In genomic region chr4:48490012-48490679, GRCh38 we compare ENCODE assay signal across 9 cellular contexts.
DNase-seq lines count a peak whose midpoint lies in the region; ATAC-seq, FAIRE-seq and TF ChIP-seq lines count a peak whose summit lies in the region.
"Had no signal": no experiment of that assay in that cellular context is flagged by ENCODE, and none has a peak within 500 bp of the region (broad histone marks: within the 10 kb centered on the region; RNA-seq: fewer than 3 reads in every experiment).

ZAR1 (plus strand) TSS chr4:48490252; CDS start chr4:48490292, 40 bp downstream.

- no peak for DNase-seq in T-helper 2 cell treated with Interferon-gamma antibody and Interleukin-4, amounts not matched to agents 5 μg/mL and 100 μg/mL, for 36 hours (ENCODE audit: low spot score)
- DNase-seq in T-helper 2 cell, result no peak
- DNase-seq in iPS-NIHi7 (ENCODE audit: extremely low spot score), result peak; percentile 50
- DNase-seq in H54 (ENCODE audit: insufficient read length, low spot score), result no peak
- DNase-seq: AML-193 had no signal

- no peaks in the 10 kb centered on the region for H3K9me3 Mint-ChIP-seq in T-helper 2 cell treated with Interferon-gamma antibody and Interleukin-4, amounts not matched to agents 5 μg/mL and 100 μg/mL, for 36 hours
- no peaks in the 10 kb centered on the region for H3K9me3 Mint-ChIP-seq in activated naive CD8-positive, alpha-beta T cell (ENCODE audit: low read depth)

- no peaks in the 10 kb centered on the region for H3K36me3 Mint-ChIP-seq in T-helper 2 cell treated with Interferon-gamma antibody and Interleukin-4, amounts not matched to agents 5 μg/mL and 100 μg/mL, for 36 hours (ENCODE audit: low read depth)
- no peaks in the 10 kb centered on the region for H3K36me3 Mint-ChIP-seq in activated naive CD8-positive, alpha-beta T cell

- ATAC-seq in GM21825 (IDR thresholded peaks at IDR 0.05; ENCODE audit: unreplicated experiment), result no peak
- ATAC-seq in GM19455 (IDR thresholded peaks at IDR 0.05; ENCODE audit: unreplicated experiment), result no peak

- H3K4me3 Mint-ChIP-seq in T-helper 2 cell treated with Interferon-gamma antibody and Interleukin-4, amounts not matched to agents 5 μg/mL and 100 μg/mL, for 36 hours, result peak within 1 kb of the TSS; percentile 45
- peak within 1 kb of the TSS; percentile 44 for H3K4me3 Mint-ChIP-seq in activated naive CD8-positive, alpha-beta T cell

- no peaks in the 10 kb centered on the region for H3K9me3 ChIP-seq in subcutaneous abdominal adipose tissue (ENCODE audit: control insufficient read depth in 5 of 5, low read length in 5 of 5)

- H3K4me1 ChIP-seq in subcutaneous abdominal adipose tissue (ENCODE audit: control insufficient read depth in 5 of 5, insufficient read depth in 5 of 5, low read length in 5 of 5), result peaks cover 0 to 17% (median 12%) of the 10 kb centered on the region in 5 donors

- no peak for FAIRE-seq in H54 (lab: Jason Lieb, UNC)

- peaks cover 19 to 50% (median 28%) of the 10 kb centered on the region in 5 donors for H3K27me3 ChIP-seq in subcutaneous abdominal adipose tissue (ENCODE audit: control insufficient read depth in 5 of 5, insufficient read depth in 4 of 5, low read length in 5 of 5)

- H3K27ac Mint-ChIP-seq in T-helper 2 cell treated with Interferon-gamma antibody and Interleukin-4, amounts not matched to agents 5 μg/mL and 100 μg/mL, for 36 hours, result no peak within 1 kb of the TSS
- H3K27ac Mint-ChIP-seq in activated naive CD8-positive, alpha-beta T cell, result no peak within 1 kb of the TSS

- H3K27ac ChIP-seq in subcutaneous abdominal adipose tissue (ENCODE audit: low read depth, low read length), result no peak within 1 kb of the TSS

- TF ChIP-seq POLR2A in H54 (IDR thresholded peaks at IDR 0.05; ENCODE audit: low read depth, low read length), result no peak

- H3K36me3 ChIP-seq in subcutaneous abdominal adipose tissue (ENCODE audit: control insufficient read depth in 5 of 5, insufficient read depth in 5 of 5, low read length in 5 of 5), result no peaks in the 10 kb centered on the region

- peaks cover 64% of the 10 kb centered on the region for H3K27me3 Mint-ChIP-seq in T-helper 2 cell treated with Interferon-gamma antibody and Interleukin-4, amounts not matched to agents 5 μg/mL and 100 μg/mL, for 36 hours (ENCODE audit: low read depth)
- peaks cover 22% of the 10 kb centered on the region for H3K27me3 Mint-ChIP-seq in activated naive CD8-positive, alpha-beta T cell

- no peaks in the 10 kb centered on the region for H3K4me1 Mint-ChIP-seq in T-helper 2 cell treated with Interferon-gamma antibody and Interleukin-4, amounts not matched to agents 5 μg/mL and 100 μg/mL, for 36 hours (ENCODE audit: low read depth)
- H3K4me1 Mint-ChIP-seq in activated naive CD8-positive, alpha-beta T cell (ENCODE audit: low read depth), result no peaks in the 10 kb centered on the region

- no peak within 1 kb of the TSS for H3K9ac ChIP-seq in subcutaneous abdominal adipose tissue (ENCODE audit: low read length in 5 of 5)

- H3K4me3 ChIP-seq in subcutaneous abdominal adipose tissue (ENCODE audit: low read depth in 1 of 5, low read length in 5 of 5), result peak within 1 kb of the TSS in 3 of 5 donors; percentile 27 to 56 (median 47)
